ENCODE assay signal across 8 cellular contexts in genomic region chr5:80183723-80184234, GRCh38.
DNase-seq lines count a peak whose midpoint lies in the region; ATAC-seq and TF ChIP-seq lines count a peak whose summit lies in the region.
"Not testable (repeated sequence)": the region's sequence is repeated elsewhere in the genome, so short reads cannot be mapped to it uniquely, and the experiment has no call there.

No MANE protein-coding gene starts in this region.

- H3K4me1 Mint-ChIP-seq in CD8-positive, alpha-beta memory T cell, result peaks cover 83 to 96% (median 92%) of the 10 kb centered on the region in 3 donors
- peaks cover 79% of the 10 kb centered on the region for H3K4me1 Mint-ChIP-seq in activated T-helper 2 cell treated with anti-CD3 and anti-CD28 coated beads, Interferon-gamma antibody, Interleukin-2, Interleukin-4, amounts not matched to agents 10 μg/mL and 5 μg/mL and 100 μg/mL, durations not matched to agents 14 hours and 24 hours and 36 hours (ENCODE audit: low read depth)
- H3K4me1 Mint-ChIP-seq in type B pancreatic cell (ENCODE audit: unreplicated experiment), result peaks cover 43% of the 10 kb centered on the region

- not testable (repeated sequence) for ATAC-seq in left lung

- peak in 2 of 5 donors; percentile 63 to 75 for DNase-seq in CD8-positive, alpha-beta memory T cell
- DNase-seq in activated T-helper 2 cell treated with anti-CD3 and anti-CD28 coated beads, Interferon-gamma antibody, Interleukin-2, Interleukin-4, amounts not matched to agents 10 μg/mL and 5 μg/mL and 100 μg/mL, durations not matched to agents 14 hours and 24 hours and 36 hours (ENCODE audit: low spot score); dorsolateral prefrontal cortex; left lung; type B pancreatic cell (ENCODE audit: extremely low spot score, unreplicated experiment): not testable (repeated sequence)

- peaks cover 97% of the 10 kb centered on the region for H3K4me1 ChIP-seq in CD8-positive, alpha-beta memory T cell (ENCODE audit: insufficient read depth, low read length)
- H3K4me1 ChIP-seq in Loucy (ENCODE audit: insufficient read depth, low read length, poor library complexity, severe bottlenecking), result peaks cover 83% of the 10 kb centered on the region
- peaks cover 25 to 52% of the 10 kb centered on the region in 2 donors for H3K4me1 ChIP-seq in left lung
- peaks cover 57% of the 10 kb centered on the region in 2 experiments for H3K4me1 ChIP-seq in neutrophil (ENCODE audit: control insufficient read depth in 1 of 2, insufficient read depth in 1 of 2, low read depth in 1 of 2, low read length in 1 of 2)

- H3K27ac Mint-ChIP-seq in CD8-positive, alpha-beta memory T cell, result peak overlapping the region; percentile 77 to 97 (median 90)
- H3K27ac Mint-ChIP-seq in activated T-helper 2 cell treated with anti-CD3 and anti-CD28 coated beads, Interferon-gamma antibody, Interleukin-2, Interleukin-4, amounts not matched to agents 10 μg/mL and 5 μg/mL and 100 μg/mL, durations not matched to agents 14 hours and 24 hours and 36 hours, result peak overlapping the region; percentile 84
- peak overlapping the region; percentile 96 for H3K27ac Mint-ChIP-seq in type B pancreatic cell

- H3K9ac ChIP-seq in Loucy (ENCODE audit: low read depth, low read length, poor library complexity, severe bottlenecking), result peak overlapping the region; percentile 77

- peaks cover 0 to 21% (median 7%) of the 10 kb centered on the region in 3 donors for H3K36me3 Mint-ChIP-seq in CD8-positive, alpha-beta memory T cell
- peaks cover 31% of the 10 kb centered on the region for H3K36me3 Mint-ChIP-seq in activated T-helper 2 cell treated with anti-CD3 and anti-CD28 coated beads, Interferon-gamma antibody, Interleukin-2, Interleukin-4, amounts not matched to agents 10 μg/mL and 5 μg/mL and 100 μg/mL, durations not matched to agents 14 hours and 24 hours and 36 hours (ENCODE audit: low read depth)
- H3K36me3 Mint-ChIP-seq in type B pancreatic cell, result not testable (repeated sequence)

- not testable (repeated sequence) for H4K20me1 ChIP-seq in Loucy (ENCODE audit: insufficient read depth, low read length, poor library complexity, severe bottlenecking)

- not testable (repeated sequence) for H2AFZ ChIP-seq in Loucy (ENCODE audit: low read length)

- POLR2A ChIA-PET in CD8-positive, alpha-beta memory T cell (lab: Charles Lee), result interaction anchor here (0.6 to 2.4 kb wide), 4 partner anchors 9 to 73 kb away, joined by 7 to 9 read pairs (median 8); partner anchors contain the start of gene SERINC5

- not testable (repeated sequence) for H3K36me3 ChIP-seq in CD8-positive, alpha-beta memory T cell (ENCODE audit: insufficient read depth, low read length); Loucy (ENCODE audit: insufficient read depth, low read length); left lung; neutrophil

- intact Hi-C loops in activated T-helper 2 cell treated with anti-CD3 and anti-CD28 coated beads, Interferon-gamma antibody, Interleukin-2, Interleukin-4, amounts not matched to agents 10 μg/mL and 5 μg/mL and 100 μg/mL, durations not matched to agents 14 hours and 24 hours and 36 hours (cut with micrococcal nuclease), result loop anchor here (1.0 to 2.0 kb wide), 2 partner anchors 9 to 57 kb away; no protein-coding TSS in a partner anchor
- intact Hi-C loops in dorsolateral prefrontal cortex (cut with DNase I); left lung (cut with DNase I): not testable (repeated sequence)

- H3K27ac ChIP-seq in CD8-positive, alpha-beta memory T cell (ENCODE audit: low read depth, low read length), result not testable (repeated sequence)
- H3K27ac ChIP-seq in VCaP, result peak overlapping the region; percentile 97
- H3K27ac ChIP-seq in dorsolateral prefrontal cortex, result peak overlapping the region in 49 of 59 donors; percentile 1 to 75 (median 55)
- H3K27ac ChIP-seq in left lung, result peak overlapping the region; percentile 23 to 53
- peak overlapping the region; percentile 75 for H3K27ac ChIP-seq in neutrophil

- H3F3A ChIP-seq in Loucy (ENCODE audit: low read depth), result peaks cover 33% of the 10 kb centered on the region

- not testable (repeated sequence) for TF ChIP-seq CTCF in Loucy (conservative IDR thresholded peaks at IDR 0.05; ENCODE audit: low read length); VCaP (conservative IDR thresholded peaks at IDR 0.05); dorsolateral prefrontal cortex (IDR thresholded peaks at IDR 0.05 in 54 of 56, conservative IDR thresholded peaks at IDR 0.05 in 2 of 56; ENCODE audit: low read depth in 1 of 56, partially characterized antibody in 56 of 56); left lung (IDR thresholded peaks at IDR 0.05); neutrophil (IDR thresholded peaks at IDR 0.05); type B pancreatic cell (conservative IDR thresholded peaks at IDR 0.05)

- not testable (repeated sequence) for H3K9me3 Mint-ChIP-seq in CD8-positive, alpha-beta memory T cell; activated T-helper 2 cell treated with anti-CD3 and anti-CD28 coated beads, Interferon-gamma antibody, Interleukin-2, Interleukin-4, amounts not matched to agents 10 μg/mL and 5 μg/mL and 100 μg/mL, durations not matched to agents 14 hours and 24 hours and 36 hours; type B pancreatic cell

- peak overlapping the region; percentile 24 for H3K4me3 ChIP-seq in CD8-positive, alpha-beta memory T cell (ENCODE audit: low read length)
- peak overlapping the region; percentile 13 for H3K4me3 ChIP-seq in Loucy (ENCODE audit: low read length, poor library complexity, severe bottlenecking)
- H3K4me3 ChIP-seq in dorsolateral prefrontal cortex; left lung; neutrophil (ENCODE audit: low read depth in 1 of 2, low read length in 1 of 2): not testable (repeated sequence)

- H3K27me3 Mint-ChIP-seq in CD8-positive, alpha-beta memory T cell; activated T-helper 2 cell treated with anti-CD3 and anti-CD28 coated beads, Interferon-gamma antibody, Interleukin-2, Interleukin-4, amounts not matched to agents 10 μg/mL and 5 μg/mL and 100 μg/mL, durations not matched to agents 14 hours and 24 hours and 36 hours (ENCODE audit: low read depth); type B pancreatic cell: not testable (repeated sequence)

- not testable (repeated sequence) for H3K9me3 ChIP-seq in CD8-positive, alpha-beta memory T cell (ENCODE audit: low read length); Loucy (ENCODE audit: insufficient read depth, low read depth, low read length); left lung; neutrophil

- peak overlapping the region in 6 of 7 donors; percentile 6 to 57 (median 35) for H3K4me3 Mint-ChIP-seq in CD8-positive, alpha-beta memory T cell
- H3K4me3 Mint-ChIP-seq in activated T-helper 2 cell treated with anti-CD3 and anti-CD28 coated beads, Interferon-gamma antibody, Interleukin-2, Interleukin-4, amounts not matched to agents 10 μg/mL and 5 μg/mL and 100 μg/mL, durations not matched to agents 14 hours and 24 hours and 36 hours (ENCODE audit: low read depth), result peak overlapping the region; percentile 38
- H3K4me3 Mint-ChIP-seq in type B pancreatic cell, result peak overlapping the region; percentile 65

- H3K9me2 ChIP-seq in Loucy (replicated peaks; ENCODE audit: low read depth, low read length), result not testable (repeated sequence)

- H3K27me3 ChIP-seq in CD8-positive, alpha-beta memory T cell (ENCODE audit: insufficient read depth, low read length, poor library complexity, severe bottlenecking); Loucy (ENCODE audit: insufficient read depth, low read length, poor library complexity, severe bottlenecking); dorsolateral prefrontal cortex; left lung; neutrophil: not testable (repeated sequence)

- peaks cover 71% of the 10 kb centered on the region for H3K79me2 ChIP-seq in Loucy (ENCODE audit: insufficient read depth, low read length)

- CTCF ChIA-PET in CD8-positive, alpha-beta memory T cell (lab: Charles Lee), result interaction anchor here (5.2 kb wide), 1 partner anchor 71 kb away, joined by 17 read pairs; the partner anchor contains the start of gene SERINC5

- H3K4me2 ChIP-seq in Loucy (ENCODE audit: low read depth, low read length, poor library complexity, severe bottlenecking), result peak overlapping the region; percentile 18
